8 cellular contexts compared by ENCODE assay signal in the genomic region with DNA sequence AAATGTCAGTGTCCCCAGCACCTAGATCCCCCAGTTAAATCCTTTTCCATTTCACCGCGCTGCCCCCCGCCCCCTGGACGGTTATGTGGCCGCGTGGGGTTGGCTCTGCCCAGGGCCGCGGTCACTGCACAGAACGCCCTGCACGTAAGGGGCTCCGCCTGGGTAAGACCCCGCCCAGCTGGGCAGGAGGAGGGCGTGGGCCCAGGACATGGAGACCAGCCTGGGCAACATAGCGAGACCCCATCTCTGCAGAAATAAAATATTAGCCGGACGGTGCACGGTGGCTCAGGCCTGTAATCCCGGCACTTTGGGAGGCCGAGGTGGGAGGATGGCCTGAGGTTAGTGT. TPM values are rescaled to one million over a fixed set of nuclear protein-coding genes. Genes with fewer than 3 reads are reported as not detected.
DNase-seq lines count a peak whose midpoint lies in the region; ATAC-seq, FAIRE-seq and TF ChIP-seq lines count a peak whose summit lies in the region.

No MANE protein-coding gene starts in this region.

- H3K27ac ChIP-seq in HepG2 (ENCODE audit: extremely low read length, insufficient read depth, low read length) (peak overlapping the region; percentile 88), transverse colon (peak overlapping the region; percentile 92 to 96 (median 94))

- H3K36me3 Mint-ChIP-seq in activated CD8-positive, alpha-beta memory T cell treated with anti-CD3 and anti-CD28 coated beads, Interleukin-2, amount 10 ng/mL, durations not matched to agents 7 days and 5 days, result peaks cover 11% of the 10 kb centered on the region

- TF ChIP-seq EP300 in HepG2 (IDR thresholded peaks at IDR 0.05; ENCODE audit: low read depth in 2 of 2, low read length in 2 of 2) (no peak), HepG2 (CRISPR knock-in tag; IDR thresholded peaks at IDR 0.05; ENCODE audit: borderline replicate concordance) (peak; percentile 15; the same call in 1 of the 2 replicates), transverse colon (IDR thresholded peaks at IDR 0.05; ENCODE audit: low read depth) (no peak)

- no peaks in the 10 kb centered on the region for H3K27me3 Mint-ChIP-seq in activated CD8-positive, alpha-beta memory T cell treated with anti-CD3 and anti-CD28 coated beads, Interleukin-2, amount 10 ng/mL, durations not matched to agents 7 days and 5 days

- intact Hi-C loops in HepG2 (cut with micrococcal nuclease; ENCODE audit: unreplicated experiment) (no loop called here), transverse colon (cut with DNase I; ENCODE audit: low total_unique reads) (loop anchor here (10.0 kb wide), 1 partner anchor 166 kb away; no protein-coding TSS in a partner anchor)

- TSS peak; percentile 58 for BruUV-seq in HepG2 (replicated peaks; lab: Mats Ljungman, UMichigan)

- H3F3A ChIP-seq in Loucy (ENCODE audit: low read depth), result no peaks in the 10 kb centered on the region

- H3K9me3 ChIP-seq in Loucy (ENCODE audit: insufficient read depth, low read depth, low read length), result no peaks in the 10 kb centered on the region
- H3K9me3 ChIP-seq in HepG2 (ENCODE audit: low read length), result no peaks in the 10 kb centered on the region
- no peaks in the 10 kb centered on the region for H3K9me3 ChIP-seq in transverse colon

- CTCF ChIA-PET in activated CD8-positive, alpha-beta memory T cell treated with anti-CD3 and anti-CD28 coated beads, Interleukin-2, amount 10 ng/mL, durations not matched to agents 7 days and 5 days (lab: Charles Lee), result interaction anchor here (0.6 to 6.1 kb wide), 6 partner anchors 9 to 1000 kb away, joined by 3 to 44 read pairs (median 8); a partner anchor contains a TSS
- CTCF ChIA-PET in HepG2 (lab: Yijun Ruan, JAX; ENCODE audit: low intra/inter-chr PET ratio, low total read pairs), result no interaction called here

- in situ Hi-C loops in HepG2 (cut with HindIII; ENCODE audit: extremely low pct_ligation_motif_present, low pct_unique_long_range_greater_than_20kb) (loop anchor here (5.0 kb wide), 1 partner anchor 73 kb away; the partner anchor contains the start of gene GPER1), transverse colon (cut with MboI; ENCODE audit: low pct_ligation_motif_present in 1 of 4, low pct_unique_long_range_greater_than_20kb in 1 of 4, low sequenced_read_pairs in 3 of 4) (loop anchor here in 3 of 4 donors (10.0 to 25.0 kb wide), 2 partner anchors 166 to 173 kb away; partner anchors contain the start of genes COX19 (in 2 of the 3) and CYP2W1 (in 2 of the 3))

- peak overlapping the region; percentile 85 for H3K27ac Mint-ChIP-seq in activated CD8-positive, alpha-beta memory T cell treated with anti-CD3 and anti-CD28 coated beads, Interleukin-2, amount 10 ng/mL, durations not matched to agents 7 days and 5 days

- FAIRE-seq in bronchial epithelial cell (lab: Jason Lieb, UNC) (no peak), HepG2 (lab: Jason Lieb, UNC) (no peak)

- H3K4me3 ChIP-seq in Loucy (ENCODE audit: low read length, poor library complexity, severe bottlenecking) (peak overlapping the region; percentile 98), bronchial epithelial cell (ENCODE audit: low read depth, low read length) (peak overlapping the region; percentile 99), HepG2 (replicated peaks in 1 of 3; ENCODE audit: insufficient read depth in 1 of 3, low read depth in 2 of 3, low read length in 3 of 3) (peak overlapping the region; percentile 73 to 100 (median 97)), transverse colon (peak overlapping the region; percentile 44 to 97 (median 64))

- peaks cover 10% of the 10 kb centered on the region for H4K20me1 ChIP-seq in Loucy (ENCODE audit: insufficient read depth, low read length, poor library complexity, severe bottlenecking)
- H4K20me1 ChIP-seq in HepG2 (ENCODE audit: insufficient read depth, low read length), result no peaks in the 10 kb centered on the region

- H3K79me2 ChIP-seq in Loucy (ENCODE audit: insufficient read depth, low read length), result peaks cover 50% of the 10 kb centered on the region
- H3K79me2 ChIP-seq in HepG2 (ENCODE audit: insufficient read depth, low read length), result peaks cover 39% of the 10 kb centered on the region

- H3K9ac ChIP-seq in Loucy (ENCODE audit: low read depth, low read length, poor library complexity, severe bottlenecking), result peak overlapping the region; percentile 98
- H3K9ac ChIP-seq in HepG2 (ENCODE audit: insufficient read depth, low read depth, low read length), result peak overlapping the region; percentile 97

- H3K4me1 Mint-ChIP-seq in activated CD8-positive, alpha-beta memory T cell treated with anti-CD3 and anti-CD28 coated beads, Interleukin-2, amount 10 ng/mL, durations not matched to agents 7 days and 5 days, result peaks cover 27% of the 10 kb centered on the region

- H3K4me3 Mint-ChIP-seq in activated CD8-positive, alpha-beta memory T cell treated with anti-CD3 and anti-CD28 coated beads, Interleukin-2, amount 10 ng/mL, durations not matched to agents 7 days and 5 days, result peak overlapping the region; percentile 86

- H3K9me3 Mint-ChIP-seq in activated CD8-positive, alpha-beta memory T cell treated with anti-CD3 and anti-CD28 coated beads, Interleukin-2, amount 10 ng/mL, durations not matched to agents 7 days and 5 days (ENCODE audit: low read depth), result no peaks in the 10 kb centered on the region

- TF ChIP-seq POLR2A in HepG2 (IDR thresholded peaks at IDR 0.05; ENCODE audit: insufficient read depth in 1 of 2, low read depth in 2 of 2, low read length in 2 of 2) (0 out of 4 replicates have a peak, but pooled peaks of 1 of the 2 experiments have one; percentile 15), transverse colon (IDR thresholded peaks at IDR 0.05) (no peak)

- H3K4me2 ChIP-seq in Loucy (ENCODE audit: low read depth, low read length, poor library complexity, severe bottlenecking) (peak overlapping the region; percentile 85), HepG2 (ENCODE audit: low read depth, low read length) (peak overlapping the region; percentile 84)

- DNase-seq in activated CD8-positive, alpha-beta memory T cell treated with anti-CD3 and anti-CD28 coated beads, Interleukin-2, amount 10 ng/mL, durations not matched to agents 7 days and 5 days, result peak; percentile 53
- no peak for DNase-seq in activated CD8-positive, alpha-beta memory T cell treated with anti-CD3 and anti-CD28 coated beads, Interleukin-2, amount 50 U/mL, for 4 hours
- DNase-seq in bronchial epithelial cell (ENCODE audit: low read depth), result no peak
- peak; percentile 63 for DNase-seq in HepG2 (ENCODE audit: low spot score)
- peak; percentile 40 for DNase-seq in transverse colon
- no peak for DNase-seq in AML-193 (lab: John Stamatoyannopoulos, UW)
- DNase-seq in activated effector memory CD4-positive, alpha-beta T cell treated with Interleukin-2 at 50 U/mL for 16 hours, result no peak

- WGBS in HepG2 (ENCODE audit: low lambda C conversion rate), result 12% methylated on average over 19 of the region's 19 CpGs
- WGBS in transverse colon (ENCODE audit: low coverage in 1 of 2), 2 donors, result 24% methylated on average over 19 of the region's 19 CpGs; no CpG with 5 or more reads in 1 of the 2 donors

- peak; percentile 4 for ATAC-seq in activated CD8-positive, alpha-beta memory T cell treated with anti-CD3 and anti-CD28 coated beads, Interleukin-2, amount 10 ng/mL, durations not matched to agents 7 days and 5 days
- ATAC-seq in HepG2, result peak; percentile 27

- H3K27me3 ChIP-seq in Loucy (ENCODE audit: insufficient read depth, low read length, poor library complexity, severe bottlenecking) (no peaks in the 10 kb centered on the region), bronchial epithelial cell (ENCODE audit: control insufficient read depth, insufficient read depth, low read length) (no peaks in the 10 kb centered on the region), HepG2 (ENCODE audit: control insufficient read depth in 1 of 2, insufficient read depth in 2 of 2, low read length in 2 of 2) (no peaks in the 10 kb centered on the region; a peak in 1 of 5 replicates), transverse colon (no peaks in the 10 kb centered on the region)

- POLR2A ChIA-PET in HepG2 (lab: Yijun Ruan, JAX), result interaction anchor here (0.6 to 2.5 kb wide), 12 partner anchors 9 to 185 kb away, joined by 3 to 27 read pairs (median 3); partner anchors contain the start of genes COX19 and GPER1

- H3K9me2 ChIP-seq in Loucy (replicated peaks; ENCODE audit: low read depth, low read length), result no peaks in the 10 kb centered on the region

- H2AFZ ChIP-seq in Loucy (ENCODE audit: low read length) (peak overlapping the region; percentile 72), HepG2 (ENCODE audit: low read length) (no peak overlapping the region)

- TF ChIP-seq CTCF in Loucy (conservative IDR thresholded peaks at IDR 0.05; ENCODE audit: low read length) (no peak), bronchial epithelial cell (IDR thresholded peaks at IDR 0.05; ENCODE audit: insufficient read depth, low read length, severe bottlenecking) (no peak), HepG2 (CRISPR knock-in tag; IDR thresholded peaks at IDR 0.05) (no peak), transverse colon (IDR thresholded peaks at IDR 0.05) (no peak)

- H3K36me3 ChIP-seq in Loucy (ENCODE audit: insufficient read depth, low read length) (peaks cover 5% of the 10 kb centered on the region; the same call in 1 of the 2 replicates), bronchial epithelial cell (ENCODE audit: control insufficient read depth, insufficient read depth, low read length) (peaks cover 6% of the 10 kb centered on the region), HepG2 (replicated peaks in 1 of 2; ENCODE audit: control insufficient read depth in 1 of 2, insufficient read depth in 2 of 2, low read length in 2 of 2) (peaks cover 3 to 20% of the 10 kb centered on the region in 2 experiments), transverse colon (peaks cover 0 to 5% (median under 1%) of the 10 kb centered on the region in 4 donors)

- H3K4me1 ChIP-seq in Loucy (ENCODE audit: insufficient read depth, low read length, poor library complexity, severe bottlenecking), result peaks cover 22% of the 10 kb centered on the region
- H3K4me1 ChIP-seq in HepG2 (ENCODE audit: insufficient read depth, low read length), result peaks cover 39% of the 10 kb centered on the region
- peaks cover 8 to 40% (median 32%) of the 10 kb centered on the region in 4 donors for H3K4me1 ChIP-seq in transverse colon

- TF ChIP-seq RAD21 in HepG2 (CRISPR knock-in tag; IDR thresholded peaks at IDR 0.05), result no peak

RNA-seq across cellular contexts. Expression of gene ZFAND2A, which starts 0.6 kb away (rescaled TPM):
- total RNA-seq in activated CD8-positive, alpha-beta memory T cell treated with anti-CD3 and anti-CD28 coated beads, Interleukin-2, amount 10 ng/mL, durations not matched to agents 7 days and 5 days, result 10 to 100 TPM; 23.8 to 23.9 TPM
- 53.4 and 63.1 TPM in 2 replicates for total RNA-seq in bronchial epithelial cell
- 140 and 171 TPM in 2 replicates for total RNA-seq in HepG2 (2016; rRNA removed; fragmentation: Illumina TruSeq; extraction: Trizol)
- total RNA-seq in HepG2 (2016; cell fraction: cytosol; rRNA removed; fragmentation: Illumina TruSeq; extraction: Trizol; ENCODE audit: low read depth), result 81.0 and 93.7 TPM in 2 replicates
- 144 and 177 TPM in 2 replicates for total RNA-seq in HepG2 (2016; cell fraction: insoluble cytoplasmic fraction; rRNA removed; fragmentation: Illumina TruSeq; extraction: Trizol)
- 105 and 123 TPM in 2 replicates for total RNA-seq in HepG2 (2016; cell fraction: membrane; rRNA removed; fragmentation: Illumina TruSeq; extraction: Trizol)
- 76.5 and 85.9 TPM in 2 replicates for total RNA-seq in HepG2 (2016; cell fraction: nucleus; rRNA removed; fragmentation: Illumina TruSeq; extraction: Trizol)
- 153 and 155 TPM in 2 replicates for polyA plus RNA-seq in HepG2 (2011; rRNA removed)
- 116 and 139 TPM in 2 replicates for polyA plus RNA-seq in HepG2 (2011; cell fraction: cytosol; rRNA removed)
- polyA plus RNA-seq in HepG2 (2011; cell fraction: nucleus; rRNA removed), result 105 and 133 TPM in 2 replicates
- 91.5 and 117 TPM in 2 replicates for polyA plus RNA-seq in HepG2 (2012)
- polyA plus RNA-seq in HepG2 (2016; cell fraction: cytosol; fragmentation: Illumina TruSeq; extraction: Trizol; ENCODE audit: low read depth), result 71.0 and 75.6 TPM in 2 replicates
- 158 and 167 TPM in 2 replicates for polyA plus RNA-seq in HepG2 (2016; cell fraction: insoluble cytoplasmic fraction; fragmentation: Illumina TruSeq; extraction: Trizol; ENCODE audit: low read depth)
- 89.5 and 100 TPM in 2 replicates for polyA plus RNA-seq in HepG2 (2016; cell fraction: membrane; fragmentation: Illumina TruSeq; extraction: Trizol; ENCODE audit: low read depth)
- 146 and 157 TPM in 2 replicates for polyA plus RNA-seq in HepG2 (2016; cell fraction: nucleus; fragmentation: Illumina TruSeq; extraction: Trizol; ENCODE audit: insufficient read depth, low read depth)
- 24.9 and 155 TPM in 2 replicates for polyA minus RNA-seq in HepG2 (2011; rRNA and poly(A)+ RNA removed; ENCODE audit: low replicate concordance)
- 40.2 and 55.3 TPM in 2 replicates for polyA minus RNA-seq in HepG2 (2011; cell fraction: cytosol; rRNA and poly(A)+ RNA removed)
- 50.2 and 66.8 TPM in 2 replicates for polyA minus RNA-seq in HepG2 (2011; cell fraction: nucleus; rRNA and poly(A)+ RNA removed)
- total RNA-seq in transverse colon, result 100 to 1,000 TPM in 1 of 4 donors, 10 to 100 TPM in 3; 33.3 to 124 (median 53.1) TPM

Comparison
In these comparisons a context has a peak if more than half of its experiments do, and no peak if none do; other contexts are left out.
1. DNase-seq: peak in activated CD8-positive, alpha-beta memory T cell treated with anti-CD3 and anti-CD28 coated beads, Interleukin-2, amount 10 ng/mL, durations not matched to agents 7 days and 5 days (single experiment), HepG2 (single experiment) and transverse colon (single experiment); none in activated CD8-positive, alpha-beta memory T cell treated with anti-CD3 and anti-CD28 coated beads, Interleukin-2, amount 50 U/mL, for 4 hours (single experiment), bronchial epithelial cell (single experiment), AML-193 (0 of 2) and activated effector memory CD4-positive, alpha-beta T cell treated with Interleukin-2 at 50 U/mL for 16 hours (single experiment).
2. Peak in every context shown above with its lines, with median percentiles within 50 percentile points of each other: H3K4me3 ChIP-seq.